14 cellular contexts compared by ENCODE assay signal in genomic region chr19:14603990-14604387, GRCh38. TPM values are rescaled to one million over a fixed set of nuclear protein-coding genes. Genes with fewer than 3 reads are reported as not detected.
DNase-seq lines count a peak whose midpoint lies in the region; ATAC-seq and FAIRE-seq lines count a peak whose summit lies in the region.
"Had no signal": no experiment of that assay in that cellular context is flagged by ENCODE, and none has a peak within 500 bp of the region (broad histone marks: within the 10 kb centered on the region; RNA-seq: fewer than 3 reads in every experiment).

No MANE protein-coding gene starts in this region.

- peak overlapping the region; percentile 72 for H3K27ac Mint-ChIP-seq in activated T-cell treated with anti-CD3 and anti-CD28 coated beads, Interleukin-2, amount 50 U/mL, for 24 hours
- peak overlapping the region; percentile 86 for H3K27ac Mint-ChIP-seq in stimulated activated memory B cell treated with anti-CD40 and anti-IgM and Interleukin-4, amounts not matched to agents 10 μg/mL and 1 μg/mL and 100 μg/mL, for 72 hours

- FAIRE-seq in urothelium cell line (lab: Jason Lieb, UNC), result no peak
- FAIRE-seq: A549, pancreas had no signal

- H3K4me3 Mint-ChIP-seq in activated T-cell treated with anti-CD3 and anti-CD28 coated beads, Interleukin-2, amount 50 U/mL, for 24 hours, result no peak overlapping the region
- H3K4me3 Mint-ChIP-seq in stimulated activated memory B cell treated with anti-CD40 and anti-IgM and Interleukin-4, amounts not matched to agents 10 μg/mL and 1 μg/mL and 100 μg/mL, for 72 hours, result peak overlapping the region; percentile 61

- no peak overlapping the region for H4K5ac ChIP-seq in mesendoderm (ENCODE audit: low read length)

- H3K4me2 ChIP-seq in mesendoderm (ENCODE audit: low read length), result no peak overlapping the region
- H3K4me2 ChIP-seq: A549 had no signal

- no peak overlapping the region for H3K23ac ChIP-seq in mesendoderm (ENCODE audit: low read length)

- no peaks in the 10 kb centered on the region for H3K9me3 Mint-ChIP-seq in activated T-cell treated with anti-CD3 and anti-CD28 coated beads, Interleukin-2, amount 50 U/mL, for 24 hours
- no peaks in the 10 kb centered on the region for H3K9me3 Mint-ChIP-seq in stimulated activated memory B cell treated with anti-CD40 and anti-IgM and Interleukin-4, amounts not matched to agents 10 μg/mL and 1 μg/mL and 100 μg/mL, for 72 hours

- H3K36me3 ChIP-seq in mesendoderm (ENCODE audit: control insufficient read depth, insufficient read depth, low read length), result no peaks in the 10 kb centered on the region
- H3K36me3 ChIP-seq: pancreas, vagina had no signal

- H3K27ac ChIP-seq in mesendoderm (ENCODE audit: low read depth, low read length), result no peak overlapping the region
- H3K27ac ChIP-seq: A549, pancreas, vagina had no signal

- H3K36me3 Mint-ChIP-seq in activated T-cell treated with anti-CD3 and anti-CD28 coated beads, Interleukin-2, amount 50 U/mL, for 24 hours (ENCODE audit: low read depth), result no peaks in the 10 kb centered on the region
- peaks cover 79% of the 10 kb centered on the region for H3K36me3 Mint-ChIP-seq in stimulated activated memory B cell treated with anti-CD40 and anti-IgM and Interleukin-4, amounts not matched to agents 10 μg/mL and 1 μg/mL and 100 μg/mL, for 72 hours

- no peak overlapping the region for H2AK5ac ChIP-seq in mesendoderm (ENCODE audit: low read length)

- no peaks in the 10 kb centered on the region for H3K79me1 ChIP-seq in mesendoderm (ENCODE audit: low read length)

- no peak overlapping the region for H2BK120ac ChIP-seq in mesendoderm (ENCODE audit: low read depth, low read length)

- ATAC-seq in GM21723 (IDR thresholded peaks at IDR 0.05; ENCODE audit: unreplicated experiment), result peak; percentile 72
- ATAC-seq in HG03469 (IDR thresholded peaks at IDR 0.05; ENCODE audit: unreplicated experiment), result peak; percentile 61
- ATAC-seq in stimulated activated memory B cell treated with anti-CD40 and anti-IgM and Interleukin-4, amounts not matched to agents 10 μg/mL and 1 μg/mL and 100 μg/mL, for 72 hours, result peak; percentile 95
- ATAC-seq: A549, pancreas had no signal

- WGBS in mesendoderm (ENCODE audit: extremely low coverage, insufficient coverage, low lambda C conversion rate), result no CpG with 5 or more reads among the region's 2 CpGs

- H4K8ac ChIP-seq in mesendoderm (ENCODE audit: low read depth, low read length), result no peak overlapping the region

- H3K4me1 Mint-ChIP-seq in activated T-cell treated with anti-CD3 and anti-CD28 coated beads, Interleukin-2, amount 50 U/mL, for 24 hours (ENCODE audit: low read depth), result peaks cover 15% of the 10 kb centered on the region
- peaks cover 53% of the 10 kb centered on the region for H3K4me1 Mint-ChIP-seq in stimulated activated memory B cell treated with anti-CD40 and anti-IgM and Interleukin-4, amounts not matched to agents 10 μg/mL and 1 μg/mL and 100 μg/mL, for 72 hours

- H3K18ac ChIP-seq in mesendoderm (ENCODE audit: low read length), result no peak overlapping the region

- DNase-seq in activated T-cell treated with anti-CD3 and anti-CD28 coated beads, Interleukin-2, amount 50 U/mL, for 24 hours, result no peak
- no peak for DNase-seq in activated T-cell treated with anti-CD3 and anti-CD28 coated beads, Interleukin-2, amount 50 U/mL, for 48 hours
- DNase-seq in NOMO-1 treated with DMSO at 0.1 percent for 48 hours (lab: John Stamatoyannopoulos, UW; ENCODE audit: unreplicated experiment) (no peak), urothelium cell line (ENCODE audit: low spot score) (no peak), mesendoderm (no peak)
- DNase-seq: kidney glomerular epithelial cell, NCI-H2081 treated with DMSO at 0.1 percent for 48 hours, pancreas, SHP77 had no signal

- H3K27me3 ChIP-seq in mesendoderm (ENCODE audit: insufficient read depth, low read length, poor library complexity), result no peaks in the 10 kb centered on the region
- H3K27me3 ChIP-seq: pancreas, vagina had no signal

- H3K56ac ChIP-seq in mesendoderm (ENCODE audit: low read length), result no peak overlapping the region

- no peak overlapping the region for H2BK15ac ChIP-seq in mesendoderm (replicated peaks; ENCODE audit: low read depth)

- no peak overlapping the region for H3K4me3 ChIP-seq in mesendoderm (ENCODE audit: low read length)
- H3K4me3 ChIP-seq: A549, pancreas, vagina had no signal

- H3K4me1 ChIP-seq in mesendoderm (ENCODE audit: control insufficient read depth, low read depth, low read length), result no peaks in the 10 kb centered on the region
- H3K4me1 ChIP-seq: A549, pancreas, vagina had no signal

- no peak overlapping the region for H2BK5ac ChIP-seq in mesendoderm (ENCODE audit: low read length)

- no peaks in the 10 kb centered on the region for H3K79me2 ChIP-seq in mesendoderm (ENCODE audit: control insufficient read depth, insufficient read depth, low read length)

- H3K4ac ChIP-seq in mesendoderm (ENCODE audit: low read depth, low read length), result no peak overlapping the region

- no peaks in the 10 kb centered on the region for H3K27me3 Mint-ChIP-seq in activated T-cell treated with anti-CD3 and anti-CD28 coated beads, Interleukin-2, amount 50 U/mL, for 24 hours
- no peaks in the 10 kb centered on the region for H3K27me3 Mint-ChIP-seq in stimulated activated memory B cell treated with anti-CD40 and anti-IgM and Interleukin-4, amounts not matched to agents 10 μg/mL and 1 μg/mL and 100 μg/mL, for 72 hours

- no peak overlapping the region for H3K9ac ChIP-seq in mesendoderm (ENCODE audit: low read length)

RNA-seq across cellular contexts. Expression of gene CLEC17A, which starts 21.1 kb away (rescaled TPM):
- polyA plus RNA-seq in mesendoderm (2013, experiment 1 of 2), result 0.03 TPM
- polyA plus RNA-seq in mesendoderm (2013, experiment 2 of 2), result not detected
- polyA plus RNA-seq: A549 had no signal

RNA-seq across cellular contexts. Expression of gene NDUFB7, which starts 32.1 kb away (rescaled TPM):
- polyA plus RNA-seq in mesendoderm (2013, experiment 1 of 2), result 158 TPM
- 164 TPM for polyA plus RNA-seq in mesendoderm (2013, experiment 2 of 2)
